15 cellular contexts compared by ENCODE assay signal in the genomic region with DNA sequence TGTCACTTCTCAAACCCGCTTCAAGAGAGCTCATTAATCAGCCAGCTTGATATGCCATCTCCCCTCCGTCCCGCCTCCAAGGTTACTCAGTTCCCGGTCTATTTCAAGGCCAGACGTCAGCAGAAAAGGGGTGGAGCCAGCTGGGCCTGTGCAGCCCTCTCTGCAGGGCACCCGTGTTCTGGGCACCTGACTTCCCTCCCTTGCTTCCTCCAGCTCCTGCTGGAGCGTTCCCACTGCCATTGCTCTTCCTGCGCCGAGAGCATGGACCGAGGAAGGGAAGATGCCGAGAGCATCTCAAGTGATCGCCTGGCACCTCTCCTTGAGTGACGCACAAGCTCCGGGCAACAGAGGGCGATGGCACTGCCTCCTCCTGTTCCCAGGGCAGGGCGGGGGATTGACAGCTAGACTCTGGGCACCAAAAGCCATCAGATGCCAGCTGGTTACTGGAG. TPM values are rescaled to one million over a fixed set of nuclear protein-coding genes. Genes with fewer than 3 reads are reported as not detected.
"Had no signal": no experiment of that assay in that cellular context is flagged by ENCODE, and none has a peak within 500 bp of the region (broad histone marks: within the 10 kb centered on the region; RNA-seq: fewer than 3 reads in every experiment).

No MANE protein-coding gene starts in this region.

- DNase-seq: activated CD4-positive, alpha-beta T cell treated with anti-CD3 and anti-CD28 coated beads for 1 hour; activated CD4-positive, alpha-beta T cell treated with anti-CD3 and anti-CD28 coated beads, Interleukin-2, amount 50 U/mL, for 48 hours; activated naive CD4-positive, alpha-beta T cell treated with anti-CD3 and anti-CD28 coated beads, Interleukin-2, amount 50 U/mL, for 16 hours; activated T-cell treated with anti-CD3 and anti-CD28 coated beads, Interleukin-2, amount 50 U/mL, for 1 hour; central memory CD4-positive, alpha-beta T cell; effector CD8-positive, alpha-beta T cell; esophagus squamous epithelium; naive B cell; small intestine; stimulated activated CD4-positive, alpha-beta T cell treated with anti-CD3 and anti-CD28 coated beads, Interleukin-4, amount 100 ng/mL, for 24 hours; stimulated activated naive CD4-positive, alpha-beta T cell; T-helper 9 cell; transverse colon had no signal

- H3K27ac ChIP-seq: esophagus squamous epithelium, neutrophil, transverse colon had no signal

- H3K27me3 Mint-ChIP-seq: naive B cell had no signal

- H3K9me3 ChIP-seq: esophagus squamous epithelium, neutrophil, transverse colon had no signal

- H3K9me3 Mint-ChIP-seq: naive B cell had no signal

- H3K4me1 ChIP-seq: esophagus squamous epithelium had no signal

- H3K27me3 ChIP-seq: esophagus squamous epithelium, transverse colon had no signal

- H3K27ac Mint-ChIP-seq: naive B cell had no signal

- H3K36me3 ChIP-seq: transverse colon had no signal

- H3K4me3 Mint-ChIP-seq: naive B cell had no signal

- H3K4me3 ChIP-seq: esophagus squamous epithelium, transverse colon had no signal

RNA-seq across cellular contexts. Expression of a gene that starts 54.1 kb away (rescaled TPM):
- total RNA-seq: mononuclear cell had no signal
